In the genomic region with DNA sequence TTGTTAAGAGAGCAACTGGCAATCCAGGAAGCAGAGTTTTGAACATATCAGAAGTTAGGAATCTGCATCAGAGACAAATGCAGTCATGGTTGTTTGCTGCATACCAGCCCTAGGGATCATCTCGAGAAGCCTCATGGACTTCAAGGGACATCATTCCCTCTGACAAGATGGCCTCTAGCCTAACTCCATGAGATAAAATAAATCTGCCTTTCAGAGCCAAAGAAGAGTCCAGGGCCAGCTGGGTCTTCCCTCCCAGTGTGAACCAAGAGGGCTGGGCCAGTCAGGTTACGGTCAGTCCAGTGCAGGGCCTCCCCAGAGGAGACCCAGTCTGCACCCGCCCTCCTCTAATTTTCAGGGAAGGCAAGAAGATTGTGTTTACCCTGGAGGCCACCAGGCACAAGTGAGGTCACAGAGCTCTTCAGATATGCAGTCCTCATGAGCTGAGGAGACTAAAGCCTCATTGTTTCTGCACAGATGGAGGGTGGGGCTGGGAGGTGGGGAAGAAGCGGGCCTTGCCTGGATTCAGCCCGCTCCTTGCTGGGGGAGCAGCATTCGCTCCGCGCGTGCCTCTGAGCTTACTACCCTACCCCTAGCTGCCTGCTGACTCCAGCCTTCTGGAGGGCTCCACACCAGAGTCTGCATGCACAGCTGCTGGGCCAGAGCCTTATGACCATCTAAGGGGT, we compare ENCODE assay signal across 11 cellular contexts. TPM values are rescaled to one million over a fixed set of nuclear protein-coding genes. Genes with fewer than 3 reads are reported as not detected.
DNase-seq lines count a peak whose midpoint lies in the region; ATAC-seq, FAIRE-seq and TF ChIP-seq lines count a peak whose summit lies in the region.
"Had no signal": no experiment of that assay in that cellular context is flagged by ENCODE, and none has a peak within 500 bp of the region (broad histone marks: within the 10 kb centered on the region; RNA-seq: fewer than 3 reads in every experiment).

No MANE protein-coding gene starts in this region.

- no peak for DNase-seq in A549 (ENCODE audit: low read depth in 1 of 2, low spot score in 1 of 2)
- peak; percentile 97 for DNase-seq in NCI-H146 (lab: John Stamatoyannopoulos, UW)
- DNase-seq in coronary artery (ENCODE audit: low spot score) = peak; percentile 73
- peak; percentile 60 for DNase-seq in middle frontal gyrus (ENCODE audit: extremely low spot score, low spot score)
- DNase-seq in immature natural killer cell = no peak
- no peak for DNase-seq in SW480 (ENCODE audit: low spot score)
- DNase-seq: activated CD4-positive, alpha-beta T cell treated with anti-CD3 and anti-CD28 coated beads, Interleukin-2, amount 50 U/mL, for 48 hours; effector memory CD4-positive, alpha-beta T cell had no signal

- H3K36me3 Mint-ChIP-seq in immature natural killer cell = peaks cover 30 to 49% (median 32%) of the 10 kb centered on the region in 3 donors

- no peak for TF ChIP-seq EP300 in A549 (IDR thresholded peaks at IDR 0.05)

- H3K4me3 ChIP-seq in A549 = no peak overlapping the region
- no peak overlapping the region for H3K4me3 ChIP-seq in coronary artery

- no peak overlapping the region for H3K4me2 ChIP-seq in A549

- peaks cover 2% of the 10 kb centered on the region in 3 donors for H3K27me3 Mint-ChIP-seq in immature natural killer cell (ENCODE audit: low read depth in 3 of 3)
- H3K27me3 Mint-ChIP-seq: B cell had no signal

- no peaks in the 10 kb centered on the region for H3K9me3 ChIP-seq in A549

- WGBS in A549 (ENCODE audit: missing lambda C conversion rate) = 82% methylated on average over 9 of the region's 9 CpGs

- peak overlapping the region in 1 of 6 donors; percentile 17 for H3K27ac Mint-ChIP-seq in immature natural killer cell
- H3K27ac Mint-ChIP-seq: B cell had no signal

- H3K4me1 ChIP-seq in A549 = peaks cover 10% of the 10 kb centered on the region; the same call in 2 of the 3 replicates

- no peak for TF ChIP-seq RAD21 in A549 (conservative IDR thresholded peaks at IDR 0.05 in 1 of 2, IDR thresholded peaks at IDR 0.05 in 1 of 2)

- TF ChIP-seq POLR2A in A549 (IDR thresholded peaks at IDR 0.05; ENCODE audit: low read length) = no peak

- POLR2A ChIA-PET in A549 (lab: Yijun Ruan, JAX) = no interaction called here

- no peak overlapping the region for H3K27ac ChIP-seq in A549
- no peak overlapping the region for H3K27ac ChIP-seq in coronary artery

- peak; percentile 45 to 53 for ATAC-seq in A549
- ATAC-seq in GM19467 (IDR thresholded peaks at IDR 0.05; ENCODE audit: unreplicated experiment) = no peak
- ATAC-seq in GM19455 (IDR thresholded peaks at IDR 0.05; ENCODE audit: unreplicated experiment) = no peak

- no peak for TF ChIP-seq CTCF in A549 (IDR thresholded peaks at IDR 0.05)
- no peak for TF ChIP-seq CTCF in coronary artery (IDR thresholded peaks at IDR 0.05)

- no peak for FAIRE-seq in A549 (lab: Jason Lieb, UNC)

- no peak overlapping the region for H3K4me3 Mint-ChIP-seq in immature natural killer cell
- H3K4me3 Mint-ChIP-seq: B cell had no signal

- no peaks in the 10 kb centered on the region for H3K4me1 Mint-ChIP-seq in immature natural killer cell
- H3K4me1 Mint-ChIP-seq: B cell had no signal

- no peaks in the 10 kb centered on the region for H3K9me3 Mint-ChIP-seq in immature natural killer cell

- CTCF ChIA-PET in A549 (lab: Yijun Ruan, JAX) = interaction anchor here (1.0 to 9.7 kb wide), 3 partner anchors 16 to 67 kb away, joined by 3 to 99 read pairs (median 6); no protein-coding TSS in a partner anchor

TF ChIP-seq in A549, 52 proteins besides CTCF, POLR2A, EP300 and RAD21:
- TF ChIP-seq MAZ (IDR thresholded peaks at IDR 0.05; ENCODE audit: borderline replicate concordance, low read depth, low read length) (no peak), HDAC2 (IDR thresholded peaks at IDR 0.05) (no peak), HMGXB4 (CRISPR knock-in tag; IDR thresholded peaks at IDR 0.05; ENCODE audit: borderline replicate concordance) (no peak), CHD2 (IDR thresholded peaks at IDR 0.05; ENCODE audit: low read length, partially characterized antibody) (no peak), PHF8 (IDR thresholded peaks at IDR 0.05; ENCODE audit: borderline replicate concordance, low read depth) (no peak), HOXB5 (CRISPR knock-in tag; IDR thresholded peaks at IDR 0.05) (no peak), EHF (CRISPR knock-in tag; IDR thresholded peaks at IDR 0.05) (no peak), USF2 (IDR thresholded peaks at IDR 0.05) (no peak), HEYL (CRISPR knock-in tag; IDR thresholded peaks at IDR 0.05) (no peak), HES2 (IDR thresholded peaks at IDR 0.05) (no peak)
TF ChIP-seq in A549: peak in this region for 0.

RNA-seq across cellular contexts. Expression of gene CAPN2, which starts 52.8 kb away (rescaled TPM):
- polyA plus RNA-seq in A549 (2011; rRNA removed) = 199 and 217 TPM in 2 replicates
- polyA plus RNA-seq in A549 (2012; cell fraction: cytosol; rRNA removed) = 132 and 138 TPM in 2 replicates
- polyA plus RNA-seq in A549 (2012; cell fraction: nucleus; rRNA removed) = 115 and 134 TPM in 2 replicates
- 285 to 327 TPM (median 300 TPM) in 3 replicates for polyA plus RNA-seq in A549 (2017; fragmentation: RNase III; extraction: RNeasy Plus Mini Kit Qiagen cat#74134 plus additional on column Dnase treatment)
- 153 and 163 TPM in 2 replicates for polyA minus RNA-seq in A549 (2011; rRNA and poly(A)+ RNA removed)
- 100 to 1,000 TPM; 126 to 232 (median 141) TPM for polyA plus RNA-seq in immature natural killer cell

Comparison
In these comparisons a context has a peak if more than half of its experiments do, and no peak if none do; other contexts are left out.
1. ATAC-seq: peak in A549 (2 of 2); none in GM19467 (single experiment) and GM19455 (single experiment).
2. DNase-seq: peak in NCI-H146 (single experiment), coronary artery (single experiment) and middle frontal gyrus (single experiment); none in A549 (0 of 2), immature natural killer cell (0 of 3) and SW480 (single experiment).